In genomic region chr2:84925724-84926376, GRCh38 we compare ENCODE assay signal across 1 cellular context.
TF ChIP-seq lines count a peak whose summit lies in the region.

No MANE protein-coding gene starts in this region.

TF ChIP-seq in SK-N-SH, 30 proteins besides CTCF, POLR2A, EP300 and RAD21 (continued from another document):
- TF ChIP-seq ZBTB33 (IDR thresholded peaks at IDR 0.05; ENCODE audit: borderline replicate concordance, low read depth) (no peak), MAX (IDR thresholded peaks at IDR 0.05; ENCODE audit: low read depth) (peak; percentile 84), JUND (IDR thresholded peaks at IDR 0.05) (no peak), SMC3 (IDR thresholded peaks at IDR 0.05; ENCODE audit: low read depth, low read length) (peak; percentile 77), MEF2A (IDR thresholded peaks at IDR 0.05; ENCODE audit: borderline replicate concordance, low read depth) (no peak), PBX3 (IDR thresholded peaks at IDR 0.05) (peak; percentile 45; the same call in 1 of the 2 replicates), TEAD4 (IDR thresholded peaks at IDR 0.05; ENCODE audit: borderline replicate concordance, insufficient read depth) (peak; percentile 67; the same call in 1 of the 2 replicates), YY1 (IDR thresholded peaks at IDR 0.05; ENCODE audit: low read depth) (no peak), FOSL2 (IDR thresholded peaks at IDR 0.05; ENCODE audit: borderline replicate concordance, low read depth) (no peak), NRF1 (IDR thresholded peaks at IDR 0.05; ENCODE audit: low read depth, low read length) (no peak), SIN3A (IDR thresholded peaks at IDR 0.05; ENCODE audit: borderline replicate concordance, low read depth, low read length) (peak; percentile 44; the same call in 1 of the 2 replicates), USF1 (IDR thresholded peaks at IDR 0.05; ENCODE audit: borderline replicate concordance, low read depth) (no peak), TAF1 (IDR thresholded peaks at IDR 0.05; ENCODE audit: borderline replicate concordance, low read depth, low read length) (peak; percentile 52; the same call in 1 of the 2 replicates)
